ENCODE assay signal across 23 cellular contexts in the genomic region with DNA sequence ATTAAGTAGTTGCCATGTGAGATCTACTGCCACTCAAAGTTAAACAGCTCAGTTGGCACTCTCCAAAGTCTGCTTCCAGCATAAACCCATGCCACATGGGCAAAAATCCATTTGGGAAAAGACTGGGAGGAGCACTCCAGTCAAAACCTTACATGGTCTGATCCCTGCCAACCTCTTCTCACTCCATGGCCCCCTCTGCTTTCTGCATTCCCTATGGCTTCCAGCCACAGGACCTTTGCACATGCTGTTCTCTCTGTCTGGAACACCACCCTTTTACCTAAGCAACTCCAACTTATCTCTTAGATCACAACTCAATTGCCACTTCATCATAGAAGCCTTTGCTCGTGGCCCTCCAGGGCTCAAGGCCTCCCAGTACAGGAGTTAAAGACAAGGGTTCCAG.
"Had no signal": no experiment of that assay in that cellular context is flagged by ENCODE, and none has a peak within 500 bp of the region (broad histone marks: within the 10 kb centered on the region; RNA-seq: fewer than 3 reads in every experiment).

No MANE protein-coding gene starts in this region.

- H3K27me3 Mint-ChIP-seq: naive B cell; natural killer cell treated with Interleukin-12 subunit alpha and Interleukin-12 subunit beta and Interleukin-15 and Interleukin-18, amount 100 ng/mL, for 72 hours; stimulated activated naive B cell treated with anti-CD40 and anti-IgM and Interleukin-4, amounts not matched to agents 10 μg/mL and 1 μg/mL and 100 μg/mL, for 72 hours had no signal

- H3K4me3 ChIP-seq: lung, pancreas, psoas muscle, skin epidermis, stomach, testis, thyroid gland, transverse colon, upper lobe of right lung had no signal

- H3K27ac Mint-ChIP-seq: naive B cell; natural killer cell treated with Interleukin-12 subunit alpha and Interleukin-12 subunit beta and Interleukin-15 and Interleukin-18, amount 100 ng/mL, for 72 hours; stimulated activated naive B cell treated with anti-CD40 and anti-IgM and Interleukin-4, amounts not matched to agents 10 μg/mL and 1 μg/mL and 100 μg/mL, for 72 hours had no signal

- H3K4me3 Mint-ChIP-seq: mesothelial cell of epicardium; naive B cell; natural killer cell treated with Interleukin-12 subunit alpha and Interleukin-12 subunit beta and Interleukin-15 and Interleukin-18, amount 100 ng/mL, for 72 hours; neural crest cell; stimulated activated naive B cell treated with anti-CD40 and anti-IgM and Interleukin-4, amounts not matched to agents 10 μg/mL and 1 μg/mL and 100 μg/mL, for 72 hours had no signal

- H3K9me3 Mint-ChIP-seq: mesothelial cell of epicardium; natural killer cell treated with Interleukin-12 subunit alpha and Interleukin-12 subunit beta and Interleukin-15 and Interleukin-18, amount 100 ng/mL, for 72 hours; neural crest cell; stimulated activated naive B cell treated with anti-CD40 and anti-IgM and Interleukin-4, amounts not matched to agents 10 μg/mL and 1 μg/mL and 100 μg/mL, for 72 hours had no signal

- DNase-seq: hippocampal formation; left cardiac atrium; mesendoderm; naive B cell; nucleus accumbens; pancreas; psoas muscle; stimulated activated CD4-positive, alpha-beta T cell treated with anti-CD3 and anti-CD28 coated beads, Interleukin-12 subunit alpha, Interleukin-12 subunit beta, amount 100 ng/mL, for 4 hours; stimulated activated CD4-positive, alpha-beta T cell treated with anti-CD3 and anti-CD28 coated beads, Interleukin-15, amount 100 ng/mL, for 24 hours; stimulated activated CD4-positive, alpha-beta T cell treated with anti-CD3 and anti-CD28 coated beads, Interleukin-2, amount 100 ng/mL, for 24 hours; stimulated activated CD4-positive, alpha-beta T cell treated with anti-CD3 and anti-CD28 coated beads, Interleukin-4, amount 100 ng/mL, for 1 hour; stimulated activated naive B cell treated with anti-CD40 and anti-IgM and Interleukin-4, amounts not matched to agents 10 μg/mL and 1 μg/mL and 100 μg/mL, for 72 hours; stimulated activated naive CD8-positive, alpha-beta T cell treated with anti-CD3 and anti-CD28 coated beads, Interleukin-15, Interleukin-2, amounts not matched to agents 100 U/mL and 50 U/mL, for 24 hours; stomach; testis; thyroid gland; transverse colon; upper lobe of right lung had no signal

- H3K9me3 ChIP-seq: pancreas, psoas muscle, stomach, testis, thyroid gland, transverse colon, upper lobe of right lung had no signal

- H3K4me1 ChIP-seq: pancreas, psoas muscle, stomach, testis, thyroid gland, upper lobe of right lung had no signal

- H3K27ac ChIP-seq: pancreas, psoas muscle, skin epidermis, stomach, testis, thyroid gland, transverse colon, upper lobe of right lung had no signal

- H3K36me3 ChIP-seq: pancreas, stomach, thyroid gland, transverse colon, upper lobe of right lung had no signal

- H3K27me3 ChIP-seq: pancreas, stomach, testis, thyroid gland, transverse colon, upper lobe of right lung had no signal

- H3K36me3 Mint-ChIP-seq: mesothelial cell of epicardium; naive B cell; natural killer cell treated with Interleukin-12 subunit alpha and Interleukin-12 subunit beta and Interleukin-15 and Interleukin-18, amount 100 ng/mL, for 72 hours; stimulated activated naive B cell treated with anti-CD40 and anti-IgM and Interleukin-4, amounts not matched to agents 10 μg/mL and 1 μg/mL and 100 μg/mL, for 72 hours had no signal

- H3K4me1 Mint-ChIP-seq: naive B cell; stimulated activated naive B cell treated with anti-CD40 and anti-IgM and Interleukin-4, amounts not matched to agents 10 μg/mL and 1 μg/mL and 100 μg/mL, for 72 hours had no signal
